Comparison of ENCODE assay signal across 8 cellular contexts in genomic region chr2:216012133-216012829, GRCh38. TPM values are rescaled to one million over a fixed set of nuclear protein-coding genes. Genes with fewer than 3 reads are reported as not detected.
DNase-seq lines count a peak whose midpoint lies in the region; ATAC-seq and TF ChIP-seq lines count a peak whose summit lies in the region.

No MANE protein-coding gene starts in this region.

- peak overlapping the region; percentile 89 for H3K27ac ChIP-seq in PC-3 (ENCODE audit: low read length)

- BruUV-seq in PC-3 (replicated peaks; lab: Mats Ljungman, UMichigan) = TSS peak; percentile 60

- H3K27ac Mint-ChIP-seq in endothelial cell (ENCODE audit: unreplicated experiment) = peak overlapping the region; percentile 65

- POLR2A ChIA-PET in PC-3 (lab: Charles Lee; ENCODE audit: unreplicated experiment) = no interaction called here

- H3K27me3 ChIP-seq in PC-3 (ENCODE audit: low read length) (no peaks in the 10 kb centered on the region), neuron (ENCODE audit: insufficient read depth, low read length) (no peaks in the 10 kb centered on the region)

- ATAC-seq in PC-3 (peak; percentile 55), HG02840 (IDR thresholded peaks at IDR 0.05; ENCODE audit: low FRiP score, unreplicated experiment) (no peak)

- peak overlapping the region; percentile 92 for H3K4me2 ChIP-seq in PC-3 (ENCODE audit: low read length)

- H3K9me3 Mint-ChIP-seq in endothelial cell (ENCODE audit: unreplicated experiment) = no peaks in the 10 kb centered on the region

- H4K20me1 ChIP-seq in PC-3 (ENCODE audit: low read length) = no peaks in the 10 kb centered on the region

- no peaks in the 10 kb centered on the region for H3F3A ChIP-seq in PC-3 (ENCODE audit: low read length, unreplicated experiment)

- CTCF ChIA-PET in PC-3 (lab: Charles Lee) = interaction anchor here (1.0 kb wide), 1 partner anchor 62 kb away, joined by 4 read pairs; no protein-coding TSS in a partner anchor

- H3K9me2 ChIP-seq in PC-3 (replicated peaks; ENCODE audit: low read length) = no peaks in the 10 kb centered on the region

- intact Hi-C loops in PC-3 (cut with micrococcal nuclease) = loop anchor here (2.0 to 5.0 kb wide), 2 partner anchors 40 to 61 kb away; no protein-coding TSS in a partner anchor

- H3K9ac ChIP-seq in PC-3 (ENCODE audit: low read length) = peak overlapping the region; percentile 95

- peaks cover 22% of the 10 kb centered on the region for H3K4me1 ChIP-seq in PC-3 (ENCODE audit: insufficient read depth, low read length)
- peaks cover 17% of the 10 kb centered on the region for H3K4me1 ChIP-seq in neuron (ENCODE audit: insufficient read depth, low read length)

- H3K4me1 Mint-ChIP-seq in endothelial cell (ENCODE audit: unreplicated experiment) = peaks cover 25% of the 10 kb centered on the region

- H3K9me3 ChIP-seq in PC-3 (ENCODE audit: low read length) = no peaks in the 10 kb centered on the region
- H3K9me3 ChIP-seq in neuron (ENCODE audit: low read length) = no peaks in the 10 kb centered on the region

- no peaks in the 10 kb centered on the region for H3K36me3 Mint-ChIP-seq in endothelial cell (ENCODE audit: low read depth, unreplicated experiment)

- H3K79me2 ChIP-seq in PC-3 (ENCODE audit: low read length) = peaks cover 48% of the 10 kb centered on the region

- H2AFZ ChIP-seq in PC-3 (ENCODE audit: low read length) = peak overlapping the region; percentile 81
- peak overlapping the region; percentile 97 for H2AFZ ChIP-seq in neuron (ENCODE audit: low read depth, low read length)

- H3K36me3 ChIP-seq in PC-3 (ENCODE audit: low read depth, low read length) (no peaks in the 10 kb centered on the region), neuron (ENCODE audit: insufficient read depth, low read length) (no peaks in the 10 kb centered on the region)

- H3K4me3 ChIP-seq in PC-3 (ENCODE audit: low read length) (peak overlapping the region; percentile 87), neuron (ENCODE audit: low read length) (peak overlapping the region; percentile 94)

- DNase-seq in DMS79 treated with DMSO at 0.1 percent for 48 hours (lab: John Stamatoyannopoulos, UW) = peak; percentile 39
- DNase-seq in DMS79 (lab: John Stamatoyannopoulos, UW) = no peak
- peak; percentile 77 for DNase-seq in PC-3
- DNase-seq in endothelial cell (ENCODE audit: low spot score) = no peak
- no peak for DNase-seq in NOMO-1 (lab: John Stamatoyannopoulos, UW; ENCODE audit: unreplicated experiment in 2 of 2)
- DNase-seq in ureter (ENCODE audit: low spot score) = no peak

- H3K4me3 Mint-ChIP-seq in endothelial cell (ENCODE audit: unreplicated experiment) = peak overlapping the region; percentile 93

- TF ChIP-seq CTCF in PC-3 (conservative IDR thresholded peaks at IDR 0.05; ENCODE audit: low read depth, low read length) = peak; percentile 35; the same call in 1 of the 2 replicates
- no peak for TF ChIP-seq CTCF in endothelial cell (IDR thresholded peaks at IDR 0.05; ENCODE audit: unreplicated experiment)

- peaks cover 5% of the 10 kb centered on the region for H3K27me3 Mint-ChIP-seq in endothelial cell (ENCODE audit: unreplicated experiment)

RNA-seq across cellular contexts. Expression of gene MREG, which starts 1.1 kb away (rescaled TPM):
- total RNA-seq in PC-3 (2014; rRNA removed) (24.4 and 35.4 TPM in 2 replicates), endothelial cell (ENCODE audit: unreplicated experiment) (26.1 TPM), ureter (13.8 TPM)

Comparison
In these comparisons a context has a peak if more than half of its experiments do, and no peak if none do; other contexts are left out.
1. DNase-seq: peak in DMS79 treated with DMSO at 0.1 percent for 48 hours (single experiment) and PC-3 (single experiment); none in DMS79 (single experiment), endothelial cell (single experiment), NOMO-1 (0 of 2) and ureter (single experiment).